In genomic region chr4:103021120-103021519, GRCh38 we compare ENCODE assay signal across 18 cellular contexts. TPM values are rescaled to one million over a fixed set of nuclear protein-coding genes. Genes with fewer than 3 reads are reported as not detected.
A peak's percentile ranks its signal among the peaks of the same experiment; 100 is the strongest.
DNase-seq lines count a peak whose midpoint lies in the region; ATAC-seq and TF ChIP-seq lines count a peak whose summit lies in the region.
"Had no signal": no experiment of that assay in that cellular context is flagged by ENCODE, and none has a peak within 500 bp of the region (broad histone marks: within the 10 kb centered on the region; RNA-seq: fewer than 3 reads in every experiment).

No MANE protein-coding gene starts in this region.

- no peaks in the 10 kb centered on the region for H3K27me3 Mint-ChIP-seq in CD4-positive, alpha-beta memory T cell
- H3K27me3 Mint-ChIP-seq in T-cell = no peaks in the 10 kb centered on the region
- H3K27me3 Mint-ChIP-seq: IgD-negative memory B cell had no signal

- in situ Hi-C loops in gastrocnemius medialis (cut with MboI; ENCODE audit: low sequenced_read_pairs in 4 of 4) = loop anchor here in 1 of 4 donors (25.0 kb wide), 1 partner anchor 584 kb away; no protein-coding TSS in a partner anchor

- H3K9me3 Mint-ChIP-seq in CD4-positive, alpha-beta memory T cell = no peaks in the 10 kb centered on the region
- H3K9me3 Mint-ChIP-seq in T-cell = no peaks in the 10 kb centered on the region
- H3K9me3 Mint-ChIP-seq: IgD-negative memory B cell had no signal

- H3K9me3 ChIP-seq in CD4-positive, alpha-beta memory T cell (ENCODE audit: control insufficient read depth in 1 of 2, low read length in 2 of 2) = no peaks in the 10 kb centered on the region
- H3K9me3 ChIP-seq in gastrocnemius medialis = no peaks in the 10 kb centered on the region
- H3K9me3 ChIP-seq: Peyer's patch, SJSA1 had no signal

- CTCF ChIA-PET in CD4-positive, alpha-beta memory T cell (lab: Charles Lee; ENCODE audit: partially characterized antibody) = no interaction called here
- CTCF ChIA-PET in T-cell (lab: Charles Lee) = interaction anchor here in 1 of 2 donors (1.2 kb wide), 1 partner anchor 25 kb away, joined by 3 read pairs; no protein-coding TSS in a partner anchor

- intact Hi-C loops in CD4-positive, alpha-beta memory T cell (cut with micrococcal nuclease) = no loop called here
- intact Hi-C loops in gastrocnemius medialis (cut with DNase I; ENCODE audit: low total_unique reads) = loop anchor here (2.0 kb wide), 1 partner anchor 56 kb away; the partner anchor contains the start of gene SLC9B2

- H3K4me1 Mint-ChIP-seq in CD4-positive, alpha-beta memory T cell = peaks cover 10 to 23% (median 19%) of the 10 kb centered on the region in 4 donors
- H3K4me1 Mint-ChIP-seq in T-cell = peaks cover 14 to 28% (median 26%) of the 10 kb centered on the region in 3 donors

- H3K27ac ChIP-seq in CD4-positive, alpha-beta memory T cell (ENCODE audit: low read depth, low read length) = no peak overlapping the region
- peak overlapping the region; percentile 90 to 96 (median 95) for H3K27ac ChIP-seq in gastrocnemius medialis
- H3K27ac ChIP-seq: GM23248, Peyer's patch, SJSA1 had no signal

- ATAC-seq in T-cell (replicated peaks in 1 of 4) (no peak), gastrocnemius medialis (peak; percentile 62 to 63), HG03520 (IDR thresholded peaks at IDR 0.05; ENCODE audit: unreplicated experiment) (no peak)

- H3K4me3 Mint-ChIP-seq in CD4-positive, alpha-beta memory T cell = no peak overlapping the region
- H3K4me3 Mint-ChIP-seq in T-cell = peak overlapping the region in 2 of 3 donors; percentile 41 to 75

- H3K36me3 ChIP-seq in CD4-positive, alpha-beta memory T cell (ENCODE audit: insufficient read depth, low read length) = no peaks in the 10 kb centered on the region
- H3K36me3 ChIP-seq in gastrocnemius medialis = no peaks in the 10 kb centered on the region
- H3K36me3 ChIP-seq: Peyer's patch had no signal

- H3K27me3 ChIP-seq in CD4-positive, alpha-beta memory T cell (ENCODE audit: insufficient read depth, low read length) = no peaks in the 10 kb centered on the region
- H3K27me3 ChIP-seq in gastrocnemius medialis = no peaks in the 10 kb centered on the region
- H3K27me3 ChIP-seq: Peyer's patch, SJSA1 had no signal

- H3K4me3 ChIP-seq in CD4-positive, alpha-beta memory T cell (ENCODE audit: low read length in 2 of 2) = no peak overlapping the region
- no peak overlapping the region for H3K4me3 ChIP-seq in gastrocnemius medialis
- H3K4me3 ChIP-seq: GM23248, Peyer's patch, SJSA1 had no signal

- POLR2A ChIA-PET in CD4-positive, alpha-beta memory T cell (lab: Charles Lee; ENCODE audit: partially characterized antibody) = interaction anchor here (1.8 kb wide), 1 partner anchor 193 kb away, joined by 17 read pairs; the partner anchor contains the start of gene UBE2D3
- POLR2A ChIA-PET in T-cell (lab: Charles Lee) = interaction anchor here in 1 of 2 donors (0.6 kb wide), 1 partner anchor 217 kb away, joined by 5 read pairs; no protein-coding TSS in a partner anchor

- peaks cover 17% of the 10 kb centered on the region for H3K4me1 ChIP-seq in CD4-positive, alpha-beta memory T cell (ENCODE audit: insufficient read depth, low read length)
- peaks cover 15 to 21% of the 10 kb centered on the region in 2 donors for H3K4me1 ChIP-seq in gastrocnemius medialis

- DNase-seq in CD4-positive, alpha-beta memory T cell = no peak
- no peak for DNase-seq in T-cell
- DNase-seq in myocyte (ENCODE audit: low read depth) = peak; percentile 21
- DNase-seq in gastrocnemius medialis = peak in 1 of 2 donors; percentile 17
- no peak for DNase-seq in NOMO-1 (lab: John Stamatoyannopoulos, UW; ENCODE audit: unreplicated experiment in 2 of 2)
- no peak for DNase-seq in A172 (ENCODE audit: low spot score)
- DNase-seq: ACHN, DMS153, GDM1, GM23248, HCEC 1CT, NCI-H1105, NCI-H1694 treated with DMSO at 0.1 percent for 48 hours, Peyer's patch had no signal

- H3K36me3 Mint-ChIP-seq in CD4-positive, alpha-beta memory T cell = peaks cover 7 to 10% of the 10 kb centered on the region in 2 donors
- peaks cover 9% of the 10 kb centered on the region for H3K36me3 Mint-ChIP-seq in T-cell

- no peak for TF ChIP-seq POLR2A in gastrocnemius medialis (IDR thresholded peaks at IDR 0.05)

- peak overlapping the region in 4 of 7 donors; percentile 97 to 99 (median 99) for H3K27ac Mint-ChIP-seq in CD4-positive, alpha-beta memory T cell
- no peak overlapping the region for H3K27ac Mint-ChIP-seq in T-cell

- no peak for TF ChIP-seq CTCF in gastrocnemius medialis (IDR thresholded peaks at IDR 0.05 in 4 of 5, conservative IDR thresholded peaks at IDR 0.05 in 1 of 5)

RNA-seq across cellular contexts. Expression of gene SLC9B1, which starts 1.6 kb away (rescaled TPM):
- 1 to 10 TPM; 3.2 to 5.2 TPM for total RNA-seq in CD4-positive, alpha-beta memory T cell
- 1 to 10 TPM; 2.0 to 4.2 TPM for polyA plus RNA-seq in CD4-positive, alpha-beta memory T cell
- total RNA-seq in T-cell = 1 to 10 TPM; 2.0 to 4.6 (median 3.1) TPM
- total RNA-seq in myocyte = 1.1 and 2.4 TPM in 2 replicates
- 0.42 TPM for polyA plus RNA-seq in myocyte (2012)
- not detected for total RNA-seq in gastrocnemius medialis
- 0.10 and 0.43 TPM in 2 replicates for total RNA-seq in A172 (2014; rRNA removed; shearing (Covaris generic))
- total RNA-seq: Daoy, GM23248 had no signal

RNA-seq across cellular contexts. Expression of gene SLC9B2, which starts 55.4 kb away (rescaled TPM):
- 10 to 100 TPM; 17.1 to 19.7 TPM for total RNA-seq in CD4-positive, alpha-beta memory T cell
- 10 to 100 TPM; 15.9 to 16.3 TPM for polyA plus RNA-seq in CD4-positive, alpha-beta memory T cell
- total RNA-seq in T-cell = 10 to 100 TPM; 17.8 to 23.5 (median 19.9) TPM
- 9.7 and 10.6 TPM in 2 replicates for total RNA-seq in myocyte
- polyA plus RNA-seq in myocyte (2012) = 5.9 TPM
- total RNA-seq in gastrocnemius medialis = 1 to 10 TPM; 2.0 to 6.1 (median 2.3) TPM
- total RNA-seq in A172 (2014; rRNA removed; shearing (Covaris generic)) = 15.0 and 23.7 TPM in 2 replicates

Comparison
In these comparisons a context has a peak if more than half of its experiments do, and no peak if none do; other contexts are left out.
1. H3K27ac Mint-ChIP-seq: peak in CD4-positive, alpha-beta memory T cell (4 of 7); none in T-cell (0 of 2).
2. H3K4me3 Mint-ChIP-seq: peak in T-cell (2 of 3); none in CD4-positive, alpha-beta memory T cell (0 of 8).
3. ATAC-seq: peak in gastrocnemius medialis (2 of 2); none in T-cell (0 of 4) and HG03520 (single experiment).